Comparison of ENCODE assay signal across 12 cellular contexts in genomic region chr7:133530682-133531081, GRCh38.
DNase-seq lines count a peak whose midpoint lies in the region; ATAC-seq and TF ChIP-seq lines count a peak whose summit lies in the region.
"Had no signal": no experiment of that assay in that cellular context is flagged by ENCODE, and none has a peak within 500 bp of the region (broad histone marks: within the 10 kb centered on the region; RNA-seq: fewer than 3 reads in every experiment).

No MANE protein-coding gene starts in this region.

- H3K36me3 ChIP-seq in adipocyte (ENCODE audit: control insufficient read depth, insufficient read depth, low read length, severe bottlenecking) = no peaks in the 10 kb centered on the region
- no peaks in the 10 kb centered on the region for H3K36me3 ChIP-seq in heart right ventricle

- peak in 5 of 8 donors; percentile 44 to 76 (median 62) for ATAC-seq in heart right ventricle
- no peak for ATAC-seq in GM21786 (IDR thresholded peaks at IDR 0.05; ENCODE audit: unreplicated experiment)
- ATAC-seq in HG03025 (IDR thresholded peaks at IDR 0.05; ENCODE audit: low FRiP score, unreplicated experiment) = no peak
- no peak for ATAC-seq in left lobe of liver
- ATAC-seq: activated CD8-positive, alpha-beta T cell treated with anti-CD3 and anti-CD28 coated beads, Interleukin-2, amount 10 ng/mL, durations not matched to agents 7 days and 5 days; psoas muscle had no signal

- intact Hi-C loops in heart right ventricle (cut with DNase I) = no loop called here

- CTCF ChIA-PET in AG04449 (lab: Yijun Ruan, JAX) = no interaction called here

- POLR2A ChIA-PET in AG04449 (lab: Yijun Ruan, JAX) = no interaction called here

- H3K9me3 ChIP-seq in adipocyte (ENCODE audit: control insufficient read depth, low read length) (no peaks in the 10 kb centered on the region), heart right ventricle (no peaks in the 10 kb centered on the region)
- H3K9me3 ChIP-seq: psoas muscle had no signal

- H3K27me3 ChIP-seq in adipocyte (replicated peaks; ENCODE audit: control insufficient read depth, insufficient read depth, low read length) (no peaks in the 10 kb centered on the region), heart right ventricle (no peaks in the 10 kb centered on the region)

- no peak for TF ChIP-seq CTCF in AG04449 (IDR thresholded peaks at IDR 0.05; ENCODE audit: insufficient read depth, low read length, missing control alignments)
- TF ChIP-seq CTCF in heart right ventricle (IDR thresholded peaks at IDR 0.05) = no peak

- DNase-seq in AG04449 (ENCODE audit: low read depth, low spot score) = peak; percentile 46
- DNase-seq in GM04504 (ENCODE audit: low read depth) = peak; percentile 39
- peak; percentile 87 for DNase-seq in adipocyte (ENCODE audit: low read depth)
- peak in 1 of 2 donors; percentile 5 for DNase-seq in heart right ventricle
- no peak for DNase-seq in NCI-H2171 treated with DMSO at 0.1 percent for 48 hours (lab: John Stamatoyannopoulos, UW)
- DNase-seq in left lobe of liver (ENCODE audit: low spot score) = no peak
- DNase-seq: activated CD8-positive, alpha-beta T cell treated with anti-CD3 and anti-CD28 coated beads, Interleukin-2, amount 10 ng/mL, durations not matched to agents 7 days and 5 days; activated effector memory CD4-positive, alpha-beta T cell treated with anti-CD3 and anti-CD28 coated beads, Interleukin-2, amount 50 U/mL, for 16 hours; central memory CD4-positive, alpha-beta T cell; psoas muscle had no signal

- H3K4me3 ChIP-seq in AG04449 (ENCODE audit: low read depth, low read length) = no peak overlapping the region
- H3K4me3 ChIP-seq in adipocyte (ENCODE audit: low read length) = peak overlapping the region; percentile 8
- H3K4me3 ChIP-seq in heart right ventricle = no peak overlapping the region
- H3K4me3 ChIP-seq: psoas muscle had no signal

- WGBS in heart right ventricle, 2 donors = 46 to 50% methylated on average over 4 of the region's 4 CpGs

- no peak overlapping the region for H3K9ac ChIP-seq in adipocyte (ENCODE audit: low read length)

- H3K4me1 ChIP-seq in adipocyte (ENCODE audit: control insufficient read depth, insufficient read depth, low read length) (peaks cover 9% of the 10 kb centered on the region), heart right ventricle (peaks cover 0 to 33% (median 13%) of the 10 kb centered on the region in 9 donors)

- H3K27ac ChIP-seq in heart right ventricle = no peak overlapping the region
- H3K27ac ChIP-seq: psoas muscle had no signal

Comparison
In these comparisons a context has a peak if more than half of its experiments do, and no peak if none do; other contexts are left out.
1. DNase-seq: peak in AG04449 (single experiment), GM04504 (single experiment) and adipocyte (single experiment); none in NCI-H2171 treated with DMSO at 0.1 percent for 48 hours (single experiment) and left lobe of liver (single experiment).
2. ATAC-seq: peak in heart right ventricle (5 of 8); none in GM21786 (single experiment), HG03025 (single experiment) and left lobe of liver (single experiment).